8 cellular contexts compared by ENCODE assay signal in genomic region chr1:35932158-35932636, GRCh38. TPM values are rescaled to one million over a fixed set of nuclear protein-coding genes. Genes with fewer than 3 reads are reported as not detected.
A peak's percentile ranks its signal among the peaks of the same experiment; 100 is the strongest.
DNase-seq lines count a peak whose midpoint lies in the region; ATAC-seq and TF ChIP-seq lines count a peak whose summit lies in the region.

No MANE protein-coding gene starts in this region.

- H3K4me3 ChIP-seq in BE2C (ENCODE audit: low read depth, low read length) (peak overlapping the region; percentile 84), KMS-11 (IDR thresholded peaks at IDR 0.05; ENCODE audit: insufficient read depth, low read depth, low read length) (no peak overlapping the region), colonic mucosa (peak overlapping the region; percentile 89)

- H3K79me2 ChIP-seq in KMS-11 (ENCODE audit: insufficient read depth, low read depth) = peaks cover 13% of the 10 kb centered on the region

- H3K9ac ChIP-seq in KMS-11 (no peak overlapping the region), colonic mucosa (ENCODE audit: low read depth in 2 of 2, low read length in 2 of 2) (peak overlapping the region in 1 of 2 donors; percentile 87)

- H3K27me3 Mint-ChIP-seq in nephron (ENCODE audit: low read depth) = no peaks in the 10 kb centered on the region

- H3K36me3 Mint-ChIP-seq in nephron (ENCODE audit: low read depth) = no peaks in the 10 kb centered on the region

- H3K27ac ChIP-seq in KMS-11 (no peak overlapping the region), colonic mucosa (no peak overlapping the region)

- no peaks in the 10 kb centered on the region for H3K36me3 ChIP-seq in BE2C
- no peaks in the 10 kb centered on the region for H3K36me3 ChIP-seq in KMS-11 (ENCODE audit: insufficient read depth)
- no peaks in the 10 kb centered on the region for H3K36me3 ChIP-seq in colonic mucosa

- H3K9me3 ChIP-seq in BE2C = no peaks in the 10 kb centered on the region
- H3K9me3 ChIP-seq in colonic mucosa = no peaks in the 10 kb centered on the region

- no peak for DNase-seq in BE2C
- no peak for DNase-seq in colonic mucosa
- no peak for DNase-seq in superior temporal gyrus (ENCODE audit: extremely low spot score)
- no peak for DNase-seq in COLO668 (lab: John Stamatoyannopoulos, UW; ENCODE audit: unreplicated experiment)
- DNase-seq in NCI-H1930 (lab: John Stamatoyannopoulos, UW) = no peak

- H3K4me1 ChIP-seq in BE2C = no peaks in the 10 kb centered on the region
- peaks cover 39% of the 10 kb centered on the region for H3K4me1 ChIP-seq in KMS-11 (ENCODE audit: low read depth, poor library complexity, severe bottlenecking)
- peaks cover 4% of the 10 kb centered on the region for H3K4me1 ChIP-seq in colonic mucosa

- H3K27ac Mint-ChIP-seq in nephron = peak overlapping the region; percentile 87 to 97 (median 96)

- peak overlapping the region; percentile 89 to 95 (median 95) for H3K4me3 Mint-ChIP-seq in nephron

- TF ChIP-seq CTCF in BE2C (IDR thresholded peaks at IDR 0.05; ENCODE audit: low read depth, low read length) (no peak), KMS-11 (conservative IDR thresholded peaks at IDR 0.05; ENCODE audit: low read depth, low read length) (no peak), colonic mucosa (IDR thresholded peaks at IDR 0.05) (no peak), nephron (IDR thresholded peaks at IDR 0.05; ENCODE audit: unreplicated experiment in 3 of 3) (no peak)

- peaks cover 51% of the 10 kb centered on the region for H3K4me1 Mint-ChIP-seq in nephron

- no peak for ATAC-seq in esophagus mucosa

- H2AFZ ChIP-seq in KMS-11 (ENCODE audit: low read depth) = no peak overlapping the region

- intact Hi-C loops in colonic mucosa (cut with DNase I) = loop anchor here (10.0 kb wide), 1 partner anchor 153 kb away; the partner anchor contains the start of genes ADPRS and TEKT2

- H3K9me3 Mint-ChIP-seq in nephron = no peaks in the 10 kb centered on the region

- H3K4me2 ChIP-seq in KMS-11 = peak overlapping the region; percentile 77

- H3K27me3 ChIP-seq in BE2C = no peaks in the 10 kb centered on the region
- peaks cover 17% of the 10 kb centered on the region; the same call in 1 of the 2 replicates for H3K27me3 ChIP-seq in KMS-11 (ENCODE audit: insufficient read depth, low read depth)
- H3K27me3 ChIP-seq in colonic mucosa = no peaks in the 10 kb centered on the region

- no peaks in the 10 kb centered on the region for H4K20me1 ChIP-seq in KMS-11 (ENCODE audit: insufficient read depth)

RNA-seq across cellular contexts. Expression of gene AGO3, which starts 1.3 kb away (rescaled TPM):
- 1.8 TPM for polyA plus RNA-seq in BE2C (2012; ENCODE audit: insufficient read depth, insufficient read length, low read depth)
- total RNA-seq in colonic mucosa = 10 to 100 TPM; 16.7 to 21.4 TPM
- 12.1 TPM for total RNA-seq in esophagus mucosa

RNA-seq across cellular contexts. Expression of gene AGO1, which starts 49.2 kb away (rescaled TPM):
- polyA plus RNA-seq in BE2C (2012; ENCODE audit: insufficient read depth, insufficient read length, low read depth) = 3.8 TPM
- 10 to 100 TPM; 24.2 to 27.7 TPM for total RNA-seq in colonic mucosa
- 14.8 TPM for total RNA-seq in esophagus mucosa
